In genomic region chr1:1274299-1274930, GRCh38 we compare ENCODE assay signal across 6 cellular contexts. TPM values are rescaled to one million over a fixed set of nuclear protein-coding genes. Genes with fewer than 3 reads are reported as not detected.
DNase-seq lines count a peak whose midpoint lies in the region; ATAC-seq and TF ChIP-seq lines count a peak whose summit lies in the region.

No MANE protein-coding gene starts in this region.

- peaks cover 0 to 8% of the 10 kb centered on the region in 2 donors for H3K36me3 ChIP-seq in psoas muscle (ENCODE audit: insufficient read depth in 1 of 2, low read depth in 1 of 2)

- intact Hi-C loops in psoas muscle (cut with DNase I): loop anchor here (5.0 to 10.0 kb wide), 3 partner anchors 42 to 240 kb away; partner anchors contain the start of genes B3GALT6 (in 2 of the 2), SDF4 (in 2 of the 2) and C1orf159 (in 1 of the 2)

- H3K27me3 ChIP-seq in psoas muscle (ENCODE audit: insufficient read depth in 3 of 3, low read length in 2 of 3): no peaks in the 10 kb centered on the region

- TF ChIP-seq CTCF in coronary artery (IDR thresholded peaks at IDR 0.05): no peak
- no peak for TF ChIP-seq CTCF in psoas muscle (IDR thresholded peaks at IDR 0.05)

- peaks cover 43% of the 10 kb centered on the region for H3K4me1 ChIP-seq in psoas muscle

- ATAC-seq in HG03135 (IDR thresholded peaks at IDR 0.05; ENCODE audit: unreplicated experiment) (peak; percentile 30), psoas muscle (peak in 3 of 4 donors; percentile 0 to 6 (median 5)), GM19324 (IDR thresholded peaks at IDR 0.05; ENCODE audit: low FRiP score, unreplicated experiment) (no peak)

- DNase-seq in coronary artery (ENCODE audit: low spot score): no peak
- no peak for DNase-seq in psoas muscle
- DNase-seq in Ammon's horn (ENCODE audit: low spot score): no peak
- DNase-seq in GDM1 (lab: John Stamatoyannopoulos, UW): no peak

- 11 to 20% (median 11%) methylated on average over 29 to 31 of the region's 31 CpGs for WGBS in psoas muscle, 3 donors

- H3K9me3 ChIP-seq in psoas muscle: no peaks in the 10 kb centered on the region

- H3K27ac ChIP-seq in coronary artery (peak overlapping the region; percentile 80 to 87), psoas muscle (peak overlapping the region; percentile 88)

- H3K4me3 ChIP-seq in coronary artery (peak overlapping the region; percentile 87), psoas muscle (peak overlapping the region; percentile 71)

RNA-seq across cellular contexts. Expression of gene UBE2J2, which starts 0.8 kb away (rescaled TPM):
- total RNA-seq in psoas muscle: 10 to 100 TPM; 36.8 to 48.1 (median 42.4) TPM
- 10 to 100 TPM; 44.9 to 80.9 (median 62.3) TPM for polyA plus RNA-seq in psoas muscle

RNA-seq across cellular contexts. Expression of gene SCNN1D, which starts 5.8 kb away (rescaled TPM):
- 1 to 10 TPM; 1.4 to 3.5 (median 1.4) TPM for total RNA-seq in psoas muscle
- polyA plus RNA-seq in psoas muscle: 1 to 10 TPM in 2 of 3 donors, under 1 TPM in 1; 0.48 to 2.0 (median 1.6) TPM

RNA-seq across cellular contexts. Expression of gene C1QTNF12, which starts 27.9 kb away (rescaled TPM):
- 1 to 10 TPM in 2 of 4 donors, under 1 TPM in 2; 0.75 to 1.4 (median 1.0) TPM for total RNA-seq in psoas muscle
- polyA plus RNA-seq in psoas muscle: under 1 TPM; 0.13 to 0.98 (median 0.36) TPM

RNA-seq across cellular contexts. Expression of gene ACAP3, which starts 33.3 kb away (rescaled TPM):
- 10 to 100 TPM; 20.8 to 32.0 (median 26.3) TPM for total RNA-seq in psoas muscle
- polyA plus RNA-seq in psoas muscle: 10 to 100 TPM; 14.7 to 23.7 (median 15.5) TPM

RNA-seq across cellular contexts. Expression of gene PUSL1, which starts 34.0 kb away (rescaled TPM):
- total RNA-seq in psoas muscle: 1 to 10 TPM; 3.7 to 7.3 (median 5.8) TPM
- 1 to 10 TPM; 7.9 to 9.1 (median 9.0) TPM for polyA plus RNA-seq in psoas muscle
